Comparison of ENCODE assay signal across 8 cellular contexts in the genomic region with DNA sequence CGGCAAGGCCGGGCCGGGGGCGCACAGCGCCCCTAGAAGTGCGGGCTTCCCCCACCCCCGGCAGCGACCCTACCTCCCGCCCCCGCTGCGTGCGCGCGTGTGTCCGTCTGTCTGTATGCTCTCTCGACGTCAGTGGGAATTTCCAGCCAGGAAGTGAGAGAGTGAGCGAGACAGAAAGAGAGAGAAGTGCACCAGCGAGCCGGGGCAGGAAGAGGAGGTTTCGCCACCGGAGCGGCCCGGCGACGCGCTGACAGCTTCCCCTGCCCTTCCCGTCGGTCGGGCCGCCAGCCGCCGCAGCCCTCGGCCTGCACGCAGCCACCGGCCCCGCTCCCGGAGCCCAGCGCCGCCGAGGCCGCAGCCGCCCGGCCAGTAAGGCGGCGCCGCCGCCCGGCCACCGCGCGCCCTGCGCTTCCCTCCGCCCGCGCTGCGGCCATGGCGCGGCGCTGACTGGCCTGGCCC. TPM values are rescaled to one million over a fixed set of nuclear protein-coding genes. Genes with fewer than 3 reads are reported as not detected.
DNase-seq lines count a peak whose midpoint lies in the region; ATAC-seq and TF ChIP-seq lines count a peak whose summit lies in the region.

A gene with protein sequence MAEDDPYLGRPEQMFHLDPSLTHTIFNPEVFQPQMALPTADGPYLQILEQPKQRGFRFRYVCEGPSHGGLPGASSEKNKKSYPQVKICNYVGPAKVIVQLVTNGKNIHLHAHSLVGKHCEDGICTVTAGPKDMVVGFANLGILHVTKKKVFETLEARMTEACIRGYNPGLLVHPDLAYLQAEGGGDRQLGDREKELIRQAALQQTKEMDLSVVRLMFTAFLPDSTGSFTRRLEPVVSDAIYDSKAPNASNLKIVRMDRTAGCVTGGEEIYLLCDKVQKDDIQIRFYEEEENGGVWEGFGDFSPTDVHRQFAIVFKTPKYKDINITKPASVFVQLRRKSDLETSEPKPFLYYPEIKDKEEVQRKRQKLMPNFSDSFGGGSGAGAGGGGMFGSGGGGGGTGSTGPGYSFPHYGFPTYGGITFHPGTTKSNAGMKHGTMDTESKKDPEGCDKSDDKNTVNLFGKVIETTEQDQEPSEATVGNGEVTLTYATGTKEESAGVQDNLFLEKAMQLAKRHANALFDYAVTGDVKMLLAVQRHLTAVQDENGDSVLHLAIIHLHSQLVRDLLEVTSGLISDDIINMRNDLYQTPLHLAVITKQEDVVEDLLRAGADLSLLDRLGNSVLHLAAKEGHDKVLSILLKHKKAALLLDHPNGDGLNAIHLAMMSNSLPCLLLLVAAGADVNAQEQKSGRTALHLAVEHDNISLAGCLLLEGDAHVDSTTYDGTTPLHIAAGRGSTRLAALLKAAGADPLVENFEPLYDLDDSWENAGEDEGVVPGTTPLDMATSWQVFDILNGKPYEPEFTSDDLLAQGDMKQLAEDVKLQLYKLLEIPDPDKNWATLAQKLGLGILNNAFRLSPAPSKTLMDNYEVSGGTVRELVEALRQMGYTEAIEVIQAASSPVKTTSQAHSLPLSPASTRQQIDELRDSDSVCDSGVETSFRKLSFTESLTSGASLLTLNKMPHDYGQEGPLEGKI (plus strand): TSS at position 184 of the 459 bp plus-strand sequence. CDS start 24,160 bp downstream, outside the sequence.

- H3K9me3 Mint-ChIP-seq in endodermal cell, result no peaks in the 10 kb centered on the region

- WGBS in endodermal cell (ENCODE audit: insufficient coverage in 1 of 2, insufficient read length in 1 of 2), 2 experiments, result 0% methylated on average over 1 to 60 of the region's 60 CpGs

- no peaks in the 10 kb centered on the region for H3K9me3 ChIP-seq in endodermal cell (ENCODE audit: control insufficient read depth, low read length)
- no peaks in the 10 kb centered on the region for H3K9me3 ChIP-seq in mononuclear cell (ENCODE audit: low read depth, low read length)

- H3K4me1 Mint-ChIP-seq in endodermal cell, result peaks cover 5% of the 10 kb centered on the region

- ATAC-seq in HG02970 (IDR thresholded peaks at IDR 0.05; ENCODE audit: low FRiP score, unreplicated experiment), result peak; percentile 52

- peak within 1 kb of the TSS; percentile 85 for H3K4me3 Mint-ChIP-seq in endodermal cell

- no peaks in the 10 kb centered on the region for H3K36me3 Mint-ChIP-seq in endodermal cell (ENCODE audit: low read depth)

- peaks cover 52% of the 10 kb centered on the region for H3K27me3 Mint-ChIP-seq in endodermal cell (ENCODE audit: insufficient read depth)

- H3K9ac ChIP-seq in endodermal cell (ENCODE audit: extremely low read depth, low read length, poor library complexity, severe bottlenecking), result peak within 1 kb of the TSS; percentile 61

- H3K27ac Mint-ChIP-seq in endodermal cell, result no peak within 1 kb of the TSS

- H3K27ac ChIP-seq in endodermal cell (ENCODE audit: low read depth, low read length), result peak within 1 kb of the TSS; percentile 52

- peaks cover 47% of the 10 kb centered on the region for H3K27me3 ChIP-seq in endodermal cell (ENCODE audit: control insufficient read depth, insufficient read depth, low read length, poor library complexity, severe bottlenecking)
- no peaks in the 10 kb centered on the region for H3K27me3 ChIP-seq in mononuclear cell (ENCODE audit: insufficient read depth, low read length)

- peak within 1 kb of the TSS; percentile 93 for H3K4me3 ChIP-seq in endodermal cell (ENCODE audit: low read length)
- peak within 1 kb of the TSS; percentile 85 for H3K4me3 ChIP-seq in mononuclear cell (ENCODE audit: low read length)

- no peak for TF ChIP-seq CTCF in endodermal cell (conservative IDR thresholded peaks at IDR 0.05)

- H3K36me3 ChIP-seq in endodermal cell (ENCODE audit: control insufficient read depth, insufficient read depth, low read length), result no peaks in the 10 kb centered on the region

- H3K4me1 ChIP-seq in endodermal cell (ENCODE audit: control insufficient read depth, insufficient read depth, low read length) (no peaks in the 10 kb centered on the region), mononuclear cell (ENCODE audit: insufficient read depth, low read length) (peaks cover 24% of the 10 kb centered on the region)

- DNase-seq in activated CD4-positive, CD25-positive, alpha-beta regulatory T cell (lab: John Stamatoyannopoulos, UW), result peak; percentile 39 to 59 (median 50)
- no peak for DNase-seq in activated CD4-positive, CD25-positive, alpha-beta regulatory T cell treated with anti-CD3 and anti-CD28 coated beads, Interleukin-2, amount 50 U/mL, for 72 hours
- peak; percentile 15 for DNase-seq in NCI-H526 treated with DMSO at 0.1 percent for 48 hours (lab: John Stamatoyannopoulos, UW)
- peak; percentile 54 to 67 (median 54) for DNase-seq in activated CD8-positive, alpha-beta memory T cell treated with anti-CD3 and anti-CD28 coated beads for 48 hours (ENCODE audit: low read depth in 2 of 3, low spot score in 2 of 3)
- no peak for DNase-seq in endodermal cell
- DNase-seq in stimulated activated CD8-positive, alpha-beta memory T cell treated with anti-CD3 and anti-CD28 coated beads, Interleukin-4, amount 100 ng/mL, for 1 hour (ENCODE audit: low read depth in 2 of 2, low spot score in 1 of 2), result peak; percentile 59 to 70

RNA-seq across cellular contexts. Expression of the gene that starts here (rescaled TPM):
- total RNA-seq in endodermal cell (1 to 10 TPM; 4.4 to 5.6 TPM), mononuclear cell (225 TPM)
- 5.8 TPM for polyA plus RNA-seq in endodermal cell (2013, experiment 1 of 2)
- polyA plus RNA-seq in endodermal cell (2013, experiment 2 of 2), result 5.8 TPM

Comparison
In these comparisons a context has a peak if more than half of its experiments do, and no peak if none do; other contexts are left out.
1. RNA of the gene that starts here (total RNA-seq): 225 TPM in mononuclear cell (single experiment); 4.4 to 5.6 TPM in endodermal cell; every median in the first group is over 10 times any median in the second.
2. DNase-seq: peak in activated CD4-positive, CD25-positive, alpha-beta regulatory T cell (4 of 4), NCI-H526 treated with DMSO at 0.1 percent for 48 hours (single experiment), activated CD8-positive, alpha-beta memory T cell treated with anti-CD3 and anti-CD28 coated beads for 48 hours (3 of 3) and stimulated activated CD8-positive, alpha-beta memory T cell treated with anti-CD3 and anti-CD28 coated beads, Interleukin-4, amount 100 ng/mL, for 1 hour (2 of 2); none in activated CD4-positive, CD25-positive, alpha-beta regulatory T cell treated with anti-CD3 and anti-CD28 coated beads, Interleukin-2, amount 50 U/mL, for 72 hours (single experiment) and endodermal cell (single experiment).